Comparison of ENCODE assay signal across 18 cellular contexts in genomic region chr3:194824100-194824499, GRCh38.
DNase-seq lines count a peak whose midpoint lies in the region; ATAC-seq and TF ChIP-seq lines count a peak whose summit lies in the region.
"Had no signal": no experiment of that assay in that cellular context is flagged by ENCODE, and none has a peak within 500 bp of the region (broad histone marks: within the 10 kb centered on the region; RNA-seq: fewer than 3 reads in every experiment).

No MANE protein-coding gene starts in this region.

- H3K27me3 ChIP-seq in right cardiac atrium (ENCODE audit: control insufficient read depth, insufficient read depth) (no peaks in the 10 kb centered on the region), skeletal muscle tissue (ENCODE audit: control insufficient read depth in 3 of 3, insufficient read depth in 3 of 3, low read length in 3 of 3) (no peaks in the 10 kb centered on the region)
- H3K27me3 ChIP-seq: Peyer's patch had no signal

- TF ChIP-seq CTCF in RWPE1 (conservative IDR thresholded peaks at IDR 0.05; ENCODE audit: low read depth), result no peak

- DNase-seq in Right ventricle myocardium superior (no peak), Right ventricle myocardium inferior (ENCODE audit: missing footprints) (no peak), RWPE1 (ENCODE audit: low spot score) (peak; percentile 23), right cardiac atrium (no peak), NK-92 (lab: John Stamatoyannopoulos, UW; ENCODE audit: unreplicated experiment) (no peak)
- DNase-seq in activated CD8-positive, alpha-beta memory T cell treated with anti-CD3 and anti-CD28 coated beads, Interleukin-2, amount 50 U/mL, for 48 hours, result no peak
- DNase-seq in effector CD4-positive, alpha-beta T cell, result no peak
- DNase-seq: GDM1, Kasumi-1, NCI-H1048, NCI-H1436 treated with DMSO at 0.1 percent for 48 hours, NCI-H2081, NCI-H82, Peyer's patch, SIG-M5 had no signal

- POLR2A ChIA-PET in RWPE1 (lab: Yijun Ruan, JAX; ENCODE audit: low non-redundant PET), result no interaction called here

- H3K4me1 ChIP-seq in right cardiac atrium (ENCODE audit: control insufficient read depth, insufficient read depth, low read length) (peaks cover 2% of the 10 kb centered on the region), skeletal muscle tissue (ENCODE audit: control insufficient read depth in 3 of 3, insufficient read depth in 3 of 3, low read length in 3 of 3) (peaks cover 16 to 28% (median 25%) of the 10 kb centered on the region in 3 donors)
- H3K4me1 ChIP-seq: HAP-1, Peyer's patch had no signal

- H3K36me3 ChIP-seq in skeletal muscle tissue (ENCODE audit: control insufficient read depth in 3 of 3, insufficient read depth in 3 of 3, low read length in 3 of 3), result no peaks in the 10 kb centered on the region
- H3K36me3 ChIP-seq: HAP-1, Peyer's patch had no signal

- no peak overlapping the region for H3K4me3 ChIP-seq in right cardiac atrium (ENCODE audit: low read length)
- H3K4me3 ChIP-seq in skeletal muscle tissue (ENCODE audit: low read length in 3 of 3), result peak overlapping the region in 2 of 3 donors; percentile 48 to 67
- H3K4me3 ChIP-seq: GM12878, HAP-1, Peyer's patch had no signal

- intact Hi-C loops in Right ventricle myocardium superior (cut with DNase I), result no loop called here
- intact Hi-C loops in Right ventricle myocardium inferior (cut with DNase I), result loop anchor here (5.0 kb wide), 1 partner anchor 37 kb away; no protein-coding TSS in a partner anchor
- intact Hi-C loops in right cardiac atrium (cut with DNase I), result no loop called here

- H3K9me3 ChIP-seq in right cardiac atrium (ENCODE audit: control insufficient read depth, low read length), result no peaks in the 10 kb centered on the region
- H3K9me3 ChIP-seq in skeletal muscle tissue (ENCODE audit: control insufficient read depth in 3 of 3, low read length in 3 of 3), result no peaks in the 10 kb centered on the region
- H3K9me3 ChIP-seq: HAP-1, Peyer's patch had no signal

- 57% methylated on average over 4 of the region's 4 CpGs for WGBS in right cardiac atrium

- ATAC-seq in Right ventricle myocardium superior (ENCODE audit: poor library complexity) (peak; percentile 11), Right ventricle myocardium inferior (no peak), right cardiac atrium (no peak)
- ATAC-seq: GM12878 had no signal

- CTCF ChIA-PET in RWPE1 (lab: Yijun Ruan, JAX), result no interaction called here

- peak overlapping the region in 1 of 3 donors; percentile 77 for H3K9ac ChIP-seq in skeletal muscle tissue (ENCODE audit: low read depth in 1 of 3, low read length in 3 of 3)

- H3K27ac ChIP-seq in RWPE1 (no peak overlapping the region), right cardiac atrium (ENCODE audit: low read length) (peak overlapping the region; percentile 70), skeletal muscle tissue (ENCODE audit: low read depth, low read length) (peak overlapping the region; percentile 76)
- H3K27ac ChIP-seq: Peyer's patch had no signal
